Comparison of ENCODE assay signal across 36 cellular contexts in genomic region chr21:37937668-37938067, GRCh38. TPM values are rescaled to one million over a fixed set of nuclear protein-coding genes. Genes with fewer than 3 reads are reported as not detected.
"Had no signal": no experiment of that assay in that cellular context is flagged by ENCODE, and none has a peak within 500 bp of the region (broad histone marks: within the 10 kb centered on the region; RNA-seq: fewer than 3 reads in every experiment).

No MANE protein-coding gene starts in this region.

- H3K27me3 ChIP-seq: adrenal gland, body of pancreas, gastrocnemius medialis, heart left ventricle, hepatocyte had no signal

- DNase-seq: activated B cell treated with CpG ODN at 0.5 μM for 24 hours; activated CD4-positive, alpha-beta T cell treated with anti-CD3 and anti-CD28 coated beads for 48 hours; activated CD4-positive, alpha-beta T cell treated with anti-CD3 and anti-CD28 coated beads, Interleukin-2, amount 50 U/mL, for 1 hour; activated CD4-positive, alpha-beta T cell treated with anti-CD3 and anti-CD28 coated beads, Interleukin-2, amount 50 U/mL, for 48 hours; activated CD8-positive, alpha-beta memory T cell treated with anti-CD3 and anti-CD28 coated beads for 24 hours; activated CD8-positive, alpha-beta T cell treated with anti-CD3 and anti-CD28 coated beads for 36 hours; activated effector memory CD4-positive, alpha-beta T cell treated with anti-CD3 and anti-CD28 coated beads, Interleukin-2, amount 50 U/mL, for 16 hours; activated naive CD4-positive, alpha-beta T cell treated with anti-CD3 and anti-CD28 coated beads for 36 hours; activated naive CD8-positive, alpha-beta T cell treated with anti-CD3 and anti-CD28 coated beads for 36 hours; activated naive CD8-positive, alpha-beta T cell treated with anti-CD3 and anti-CD28 coated beads, Interleukin-2, amount 50 U/mL, for 24 hours; activated T-cell treated with anti-CD3 and anti-CD28 coated beads, Interleukin-2, amount 50 U/mL, for 1 hour; activated T-cell treated with anti-CD3 and anti-CD28 coated beads, Interleukin-2, amount 50 U/mL, for 48 hours; adrenal gland; amygdala; aorta; body of pancreas; effector memory CD4-positive, alpha-beta T cell; endodermal cell; erythroblast; foreskin keratinocyte; gastrocnemius medialis; glutamatergic neuron; heart left ventricle; T-helper 2 cell had no signal

- H3K36me3 Mint-ChIP-seq: activated naive CD8-positive, alpha-beta T cell treated with anti-CD3 and anti-CD28 coated beads for 36 hours had no signal

- H3K4me1 ChIP-seq: adrenal gland, body of pancreas, esophagus muscularis mucosa, foreskin keratinocyte, gastrocnemius medialis had no signal

- H3K9me3 ChIP-seq: adrenal gland, gastrocnemius medialis had no signal

- H3K4me3 ChIP-seq: adrenal gland, body of pancreas, coronary artery, dorsolateral prefrontal cortex, esophagus muscularis mucosa, gastrocnemius medialis, heart left ventricle, hepatocyte had no signal

- H3K4me1 Mint-ChIP-seq: activated B cell treated with CpG ODN at 0.5 μM for 24 hours; activated naive CD4-positive, alpha-beta T cell treated with anti-CD3 and anti-CD28 coated beads, Interleukin-2, amount 50 U/mL, for 24 hours; activated naive CD8-positive, alpha-beta T cell treated with anti-CD3 and anti-CD28 coated beads for 36 hours; activated naive CD8-positive, alpha-beta T cell treated with anti-CD3 and anti-CD28 coated beads, Interleukin-2, amount 50 U/mL, for 24 hours; central memory CD8-positive, alpha-beta T cell had no signal

- H3K27ac ChIP-seq: adrenal gland, body of pancreas, coronary artery, dorsolateral prefrontal cortex, esophagus muscularis mucosa, foreskin keratinocyte, gastrocnemius medialis, heart left ventricle, hepatocyte had no signal

- H3K4me3 Mint-ChIP-seq: activated B cell treated with CpG ODN at 0.5 μM for 24 hours; activated CD8-positive, alpha-beta T cell treated with anti-CD3 and anti-CD28 coated beads for 36 hours; activated naive CD4-positive, alpha-beta T cell treated with anti-CD3 and anti-CD28 coated beads for 36 hours; activated naive CD4-positive, alpha-beta T cell treated with anti-CD3 and anti-CD28 coated beads, Interleukin-2, amount 50 U/mL, for 24 hours; activated naive CD8-positive, alpha-beta T cell treated with anti-CD3 and anti-CD28 coated beads for 36 hours; activated naive CD8-positive, alpha-beta T cell treated with anti-CD3 and anti-CD28 coated beads, Interleukin-2, amount 50 U/mL, for 24 hours; activated T-helper 1 cell treated with anti-CD3 and anti-CD28 coated beads, Interleukin-12 subunit alpha, Interleukin-12 subunit beta, Interleukin-2, Interleukin-4 antibody, amounts not matched to agents 30 ng/mL and 10 ng/mL and 1 ng/mL, durations not matched to agents 14 hours and 24 hours and 36 hours; central memory CD8-positive, alpha-beta T cell; dendritic cell treated with granulocyte-macrophage colony-stimulating factor and Interleukin-4, amounts not matched to agents 40 ng/mL and 50 ng/mL, for 4 days; endodermal cell had no signal

- ATAC-seq: activated CD4-positive, CD25-positive, alpha-beta regulatory T cell treated with anti-CD3 and anti-CD28 coated beads, Interleukin-2, amount 50 U/mL, for 24 hours; activated CD8-positive, alpha-beta T cell treated with anti-CD3 and anti-CD28 coated beads for 36 hours; activated naive CD8-positive, alpha-beta T cell treated with anti-CD3 and anti-CD28 coated beads, Interleukin-2, amount 50 U/mL, for 24 hours; body of pancreas; foreskin keratinocyte; gastrocnemius medialis; heart left ventricle had no signal

- H3K36me3 ChIP-seq: adrenal gland, esophagus muscularis mucosa, gastrocnemius medialis, heart left ventricle had no signal

- H3K27me3 Mint-ChIP-seq: activated B cell treated with CpG ODN at 0.5 μM for 24 hours; activated naive CD8-positive, alpha-beta T cell treated with anti-CD3 and anti-CD28 coated beads, Interleukin-2, amount 50 U/mL, for 24 hours; central memory CD8-positive, alpha-beta T cell had no signal

- H3K27ac Mint-ChIP-seq: activated B cell treated with CpG ODN at 0.5 μM for 24 hours; activated CD8-positive, alpha-beta T cell treated with anti-CD3 and anti-CD28 coated beads for 36 hours; activated naive CD4-positive, alpha-beta T cell treated with anti-CD3 and anti-CD28 coated beads for 36 hours; activated naive CD4-positive, alpha-beta T cell treated with anti-CD3 and anti-CD28 coated beads, Interleukin-2, amount 50 U/mL, for 24 hours; activated naive CD8-positive, alpha-beta T cell treated with anti-CD3 and anti-CD28 coated beads for 36 hours; activated naive CD8-positive, alpha-beta T cell treated with anti-CD3 and anti-CD28 coated beads, Interleukin-2, amount 50 U/mL, for 24 hours; activated T-helper 1 cell treated with anti-CD3 and anti-CD28 coated beads, Interleukin-12 subunit alpha, Interleukin-12 subunit beta, Interleukin-2, Interleukin-4 antibody, amounts not matched to agents 30 ng/mL and 10 ng/mL and 1 ng/mL, durations not matched to agents 14 hours and 24 hours and 36 hours; activated T-helper 2 cell treated with anti-CD3 and anti-CD28 coated beads, Interferon-gamma antibody, Interleukin-2, Interleukin-4, amounts not matched to agents 10 μg/mL and 5 μg/mL and 100 μg/mL, durations not matched to agents 14 hours and 24 hours and 36 hours; dendritic cell treated with granulocyte-macrophage colony-stimulating factor and Interleukin-4, amounts not matched to agents 40 ng/mL and 50 ng/mL, for 4 days; endodermal cell had no signal

RNA-seq across cellular contexts. Expression of gene KCNJ6, which starts 21.4 kb away (rescaled TPM):
- total RNA-seq: activated B cell treated with CpG ODN at 0.5 μM for 24 hours; activated CD8-positive, alpha-beta T cell treated with anti-CD3 and anti-CD28 coated beads for 36 hours; activated naive CD4-positive, alpha-beta T cell treated with anti-CD3 and anti-CD28 coated beads for 36 hours; activated naive CD8-positive, alpha-beta T cell treated with anti-CD3 and anti-CD28 coated beads for 36 hours; activated T-helper 1 cell treated with anti-CD3 and anti-CD28 coated beads, Interleukin-12 subunit alpha, Interleukin-12 subunit beta, Interleukin-2, Interleukin-4 antibody, amounts not matched to agents 30 ng/mL and 10 ng/mL and 1 ng/mL, durations not matched to agents 14 hours and 24 hours and 36 hours; activated T-helper 2 cell treated with anti-CD3 and anti-CD28 coated beads, Interferon-gamma antibody, Interleukin-2, Interleukin-4, amounts not matched to agents 10 μg/mL and 5 μg/mL and 100 μg/mL, durations not matched to agents 14 hours and 24 hours and 36 hours; cardiac septum; foreskin keratinocyte; gastrocnemius medialis; heart left ventricle; T-helper 1 cell treated with Interleukin-12 subunit alpha and Interleukin-12 subunit beta and Interleukin-4 antibody, amounts not matched to agents 30 ng/mL and 1 ng/mL, for 36 hours had no signal
- polyA plus RNA-seq: aorta, foreskin keratinocyte, heart left ventricle had no signal
